ENCODE assay signal across 25 cellular contexts in the genomic region with DNA sequence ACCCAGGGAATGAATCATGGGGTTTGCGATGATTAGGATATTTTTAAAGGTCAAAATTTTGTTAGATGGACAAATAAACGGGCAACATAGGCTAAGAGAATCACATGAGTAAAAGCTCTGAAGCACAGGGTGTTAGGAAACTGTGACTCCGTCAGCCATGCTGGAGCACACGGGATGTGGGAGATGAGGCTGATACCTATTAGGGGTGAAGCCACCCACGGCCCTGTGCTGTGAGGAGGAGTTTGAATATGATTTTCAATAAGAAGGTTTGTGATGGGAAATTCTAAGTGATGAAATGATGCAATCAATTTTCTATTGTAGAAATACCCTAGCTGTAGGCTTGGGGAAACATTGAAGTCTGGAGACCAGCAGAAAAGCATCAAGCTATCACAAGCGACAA.
DNase-seq lines count a peak whose midpoint lies in the region; ATAC-seq and TF ChIP-seq lines count a peak whose summit lies in the region.
"Had no signal": no experiment of that assay in that cellular context is flagged by ENCODE, and none has a peak within 500 bp of the region (broad histone marks: within the 10 kb centered on the region; RNA-seq: fewer than 3 reads in every experiment).

No MANE protein-coding gene starts in this region.

- dilution Hi-C loops in IMR-90 (cut with HindIII; ENCODE audit: low sequenced_read_pairs, unreplicated experiment), result no loop called here

- H3K4me1 ChIP-seq in GM23248 (ENCODE audit: insufficient read depth), result no peaks in the 10 kb centered on the region
- no peaks in the 10 kb centered on the region for H3K4me1 ChIP-seq in IMR-90 (ENCODE audit: control insufficient read depth, insufficient read depth, low read length)
- H3K4me1 ChIP-seq: BE2C, BLaER1 had no signal

- no peak for TF ChIP-seq CTCF in IMR-90 (conservative IDR thresholded peaks at IDR 0.05; ENCODE audit: low read depth, low read length)

- DNase-seq in GM23248 (peak; percentile 1), IMR-90 (no peak), caudate nucleus (lab: John Stamatoyannopoulos, UW) (peak in 31 of 61 donors; percentile 1 to 88 (median 32)), putamen (ENCODE audit: low spot score) (peak; percentile 60), NCI-H146 treated with DMSO at 0.1 percent for 48 hours (lab: John Stamatoyannopoulos, UW; ENCODE audit: unreplicated experiment) (no peak), NOMO-1 treated with DMSO at 0.1 percent for 48 hours (lab: John Stamatoyannopoulos, UW; ENCODE audit: unreplicated experiment) (no peak)
- DNase-seq: 8988T; ACHN; BE2C; C1 segment of cervical spinal cord; CD4-positive, alpha-beta memory T cell; CD4-positive, CD25-positive, alpha-beta regulatory T cell; CD8-positive, alpha-beta memory T cell; COR-L47; DMS 273 treated with DMSO at 0.1 percent for 48 hours; DMS153; DMS53; DMS79; DND-41; EL; GDM1 had no signal

- no peak overlapping the region for H2BK15ac ChIP-seq in IMR-90 (ENCODE audit: low read depth, low read length)

- no peak overlapping the region for H3K14ac ChIP-seq in IMR-90 (replicated peaks; ENCODE audit: low read depth, low read length)

- H2AFZ ChIP-seq in GM23248, result no peak overlapping the region
- no peak overlapping the region for H2AFZ ChIP-seq in IMR-90 (replicated peaks; ENCODE audit: low read length, poor library complexity)

- H3K79me2 ChIP-seq in GM23248 (ENCODE audit: insufficient read depth), result no peaks in the 10 kb centered on the region

- no peak for TF ChIP-seq RAD21 in IMR-90 (IDR thresholded peaks at IDR 0.05; ENCODE audit: low read length)

- H4K5ac ChIP-seq in IMR-90 (ENCODE audit: low read depth, low read length), result no peak overlapping the region

- CTCF ChIA-PET in IMR-90 (lab: Yijun Ruan, JAX), result no interaction called here

- H3K79me1 ChIP-seq in IMR-90 (ENCODE audit: low read depth in 1 of 2, low read length in 2 of 2), result no peaks in the 10 kb centered on the region

- POLR2A ChIA-PET in IMR-90 (lab: Charles Lee; ENCODE audit: unreplicated experiment), result no interaction called here

- in situ Hi-C loops in GM23248 (cut with MboI), result no loop called here
- in situ Hi-C loops in IMR-90 (cut with MboI; ENCODE audit: low sequenced_read_pairs), result no loop called here

- H3K9ac ChIP-seq in GM23248 (no peak overlapping the region), IMR-90 (ENCODE audit: low read depth, low read length) (no peak overlapping the region)
- H3K9ac ChIP-seq: BLaER1 had no signal

- no peak overlapping the region for H3K56ac ChIP-seq in IMR-90 (ENCODE audit: extremely low read depth, insufficient read depth, low read length)

- no peaks in the 10 kb centered on the region for H4K20me1 ChIP-seq in GM23248 (ENCODE audit: insufficient read depth)
- H4K20me1 ChIP-seq in IMR-90 (ENCODE audit: insufficient read depth, low read length), result no peaks in the 10 kb centered on the region
- H4K20me1 ChIP-seq: BLaER1 had no signal

- no peaks in the 10 kb centered on the region for H3K36me3 ChIP-seq in GM23248 (ENCODE audit: low read depth)
- H3K36me3 ChIP-seq in IMR-90 (ENCODE audit: control insufficient read depth, insufficient read depth, low read length), result no peaks in the 10 kb centered on the region
- H3K36me3 ChIP-seq: BE2C, BLaER1 had no signal

- BruUV-seq in IMR-90 (replicated peaks; lab: Mats Ljungman, UMichigan), result no TSS peak

- H3F3A ChIP-seq in GM23248 (ENCODE audit: insufficient read depth), result no peaks in the 10 kb centered on the region

- H3K4ac ChIP-seq in IMR-90 (ENCODE audit: low read depth, low read length), result no peak overlapping the region

- WGBS in GM23248 (ENCODE audit: low coverage in 1 of 2, low lambda C conversion rate in 2 of 2, missing lambda C conversion rate in 2 of 2), 2 experiments, result 44 to 48% methylated on average over 6 of the region's 6 CpGs
- 70% methylated on average over 3 of the region's 6 CpGs; no CpG with 5 or more reads in 1 of the 2 experiments for WGBS in IMR-90 (ENCODE audit: extremely low coverage in 2 of 2, insufficient read length in 1 of 2), 2 experiments

- H4K91ac ChIP-seq in IMR-90 (ENCODE audit: insufficient read depth, low read depth, low read length), result no peak overlapping the region

- no peaks in the 10 kb centered on the region for H3K9me1 ChIP-seq in IMR-90 (ENCODE audit: insufficient read depth, low read length)

- no peak overlapping the region for H2BK120ac ChIP-seq in IMR-90 (ENCODE audit: low read depth, low read length)

- intact Hi-C loops in IMR-90 (cut with micrococcal nuclease), result no loop called here

- H3K27ac ChIP-seq in GM23248 (no peak overlapping the region), IMR-90 (ENCODE audit: insufficient read depth, low read length) (no peak overlapping the region), caudate nucleus (ENCODE audit: low read depth, low read length) (no peak overlapping the region)
- H3K27ac ChIP-seq: BLaER1 had no signal

- H2BK5ac ChIP-seq in IMR-90 (ENCODE audit: low read depth, low read length, poor library complexity, severe bottlenecking), result no peak overlapping the region

- no peak overlapping the region for H3K18ac ChIP-seq in IMR-90 (ENCODE audit: low read depth, low read length)

- no peak overlapping the region for H4K8ac ChIP-seq in IMR-90 (ENCODE audit: low read depth in 2 of 2, low read length in 2 of 2)

- ATAC-seq in IMR-90 (ENCODE audit: low read depth) (0 out of 2 replicates have a peak, but pooled peaks have one; percentile 27), GM21381 (IDR thresholded peaks at IDR 0.05; ENCODE audit: unreplicated experiment) (no peak), GM21717 (IDR thresholded peaks at IDR 0.05; ENCODE audit: unreplicated experiment) (no peak)
- ATAC-seq: GM12878 had no signal

- H3K23ac ChIP-seq in IMR-90 (ENCODE audit: low read depth, low read length), result no peak overlapping the region

- no peaks in the 10 kb centered on the region for H3K9me3 ChIP-seq in GM23248 (ENCODE audit: low read depth)
- H3K9me3 ChIP-seq in IMR-90 (ENCODE audit: control insufficient read depth, insufficient read depth, low read length), result no peaks in the 10 kb centered on the region
- H3K9me3 ChIP-seq: BE2C, BLaER1 had no signal

- no peak overlapping the region for H3K4me2 ChIP-seq in GM23248 (ENCODE audit: unreplicated experiment)
- no peak overlapping the region for H3K4me2 ChIP-seq in IMR-90 (ENCODE audit: low read depth, low read length)
- H3K4me2 ChIP-seq: BLaER1 had no signal

- no peak overlapping the region for H2AK9ac ChIP-seq in IMR-90 (replicated peaks; ENCODE audit: low read depth, low read length, poor library complexity)

- H2BK20ac ChIP-seq in IMR-90 (ENCODE audit: low read depth, low read length), result no peak overlapping the region

- H3K27me3 ChIP-seq in GM23248 (replicated peaks; ENCODE audit: insufficient read depth), result no peaks in the 10 kb centered on the region
- no peaks in the 10 kb centered on the region for H3K27me3 ChIP-seq in IMR-90 (ENCODE audit: control insufficient read depth, insufficient read depth, low read length)
- H3K27me3 ChIP-seq: BE2C, BLaER1 had no signal

- no peak overlapping the region for H2AK5ac ChIP-seq in IMR-90 (ENCODE audit: low read depth, low read length)

- no peak for TF ChIP-seq POLR2A in IMR-90 (IDR thresholded peaks at IDR 0.05; ENCODE audit: low read depth, low read length)

- H3K4me3 ChIP-seq in GM23248 (no peak overlapping the region), IMR-90 (ENCODE audit: insufficient read depth, low read depth, low read length) (no peak overlapping the region)
- H3K4me3 ChIP-seq: BLaER1, GM12878 had no signal

- H3K9me2 ChIP-seq in GM23248 (ENCODE audit: insufficient read depth), result no peaks in the 10 kb centered on the region

TF ChIP-seq in IMR-90, 13 proteins besides CTCF, POLR2A, EP300 and RAD21:
- no peak for TF ChIP-seq CEBPB (IDR thresholded peaks at IDR 0.05; ENCODE audit: low read depth, low read length)

Comparison
In these comparisons a context has a peak if more than half of its experiments do, and no peak if none do; other contexts are left out.
1. DNase-seq: peak in GM23248 (single experiment), caudate nucleus (31 of 61) and putamen (single experiment); none in IMR-90 (single experiment), NCI-H146 treated with DMSO at 0.1 percent for 48 hours (single experiment) and NOMO-1 treated with DMSO at 0.1 percent for 48 hours (single experiment).